1 cellular context compared by ENCODE assay signal in genomic region chr1:91021686-91022517, GRCh38.
TF ChIP-seq lines count a peak whose summit lies in the region.

Gene ZNF644 (minus strand): TSS chr1:91022035. CDS start chr1:90982353, 39,682 bp downstream.

TF ChIP-seq in K562, 482 proteins besides CTCF, POLR2A, EP300 and RAD21 (continued from another document and continues in another):
- TF ChIP-seq FOXJ2 (tag; IDR thresholded peaks at IDR 0.05) (peak; percentile 34; the same call in 1 of the 2 replicates), POLR2AphosphoS2 (IDR thresholded peaks at IDR 0.05; ENCODE audit: low read length) (no peak), POLR3G (IDR thresholded peaks at IDR 0.05; ENCODE audit: extremely low read depth, insufficient read length, insufficient replicate concordance) (no peak), ZNF561 (CRISPR knock-in tag; conservative IDR thresholded peaks at IDR 0.05) (no peak), HNRNPH1 (optimal IDR thresholded peaks at IDR 0.05; ENCODE audit: low read depth, low read length) (no peak), ZNF785 (CRISPR knock-in tag; IDR thresholded peaks at IDR 0.05) (no peak), MBD2 (IDR thresholded peaks at IDR 0.05; ENCODE audit: borderline replicate concordance, low read depth) (no peak), HDGF (IDR thresholded peaks at IDR 0.05) (no peak), KDM4B (IDR thresholded peaks at IDR 0.05; ENCODE audit: borderline replicate concordance in 2 of 2, low read depth in 1 of 2) (peak in 1 of 2 experiments; percentile 55; a peak in 1 of 4 replicates), MIER1 (IDR thresholded peaks at IDR 0.05; ENCODE audit: low read depth) (no peak), ARID2 (IDR thresholded peaks at IDR 0.05) (no peak), JUN (IDR thresholded peaks at IDR 0.05; ENCODE audit: borderline replicate concordance, low read depth, low read length) (peak; percentile 73), JUN (CRISPR knock-in tag; IDR thresholded peaks at IDR 0.05; ENCODE audit: borderline replicate concordance) (no peak), HNRNPK (IDR thresholded peaks at IDR 0.05; ENCODE audit: low read depth, low read length, poor library complexity, severe bottlenecking) (no peak), CEBPZ (IDR thresholded peaks at IDR 0.05; ENCODE audit: borderline replicate concordance, low read depth, low read length) (no peak), ZNF655 (CRISPR knock-in tag; IDR thresholded peaks at IDR 0.05) (no peak), EWSR1 (IDR thresholded peaks at IDR 0.05; ENCODE audit: borderline replicate concordance, low read depth, partially characterized antibody) (no peak), HNRNPL (IDR thresholded peaks at IDR 0.05; ENCODE audit: low read depth, low read length) (no peak), ZNF407 (IDR thresholded peaks at IDR 0.05; ENCODE audit: low read depth) (no peak), ESRRB (CRISPR knock-in tag; IDR thresholded peaks at IDR 0.05; ENCODE audit: borderline replicate concordance) (0 out of 2 replicates have a peak, but pooled peaks have one; percentile 23), SOX6 (IDR thresholded peaks at IDR 0.05) (no peak; the same call in 1 of the 2 replicates), ZNF146 (CRISPR knock-in tag; IDR thresholded peaks at IDR 0.05; ENCODE audit: unreplicated experiment) (no peak), BRCA1 (IDR thresholded peaks at IDR 0.05) (no peak), BRCA1 (CRISPR knock-in tag; IDR thresholded peaks at IDR 0.05) (no peak), HOXB6 (CRISPR knock-in tag; IDR thresholded peaks at IDR 0.05; ENCODE audit: borderline replicate concordance) (no peak), RAD51 (IDR thresholded peaks at IDR 0.05; ENCODE audit: borderline replicate concordance, low read depth) (no peak), SP1 (CRISPR knock-in tag; IDR thresholded peaks at IDR 0.05) (peak; percentile 53; the same call in 1 of the 2 replicates), BRF1 (IDR thresholded peaks at IDR 0.05; ENCODE audit: borderline replicate concordance, extremely low read depth, insufficient read length) (no peak), HDAC8 (tag; IDR thresholded peaks at IDR 0.05) (no peak), ZFP36 (IDR thresholded peaks at IDR 0.05; ENCODE audit: low read depth, low read length, partially characterized antibody) (peak; percentile 6), SMAD3 (CRISPR knock-in tag; conservative IDR thresholded peaks at IDR 0.05) (no peak), BHLHE40 (IDR thresholded peaks at IDR 0.05; ENCODE audit: low read length) (peak; percentile 51), GTF2A2 (tag; IDR thresholded peaks at IDR 0.05) (no peak), MYNN (IDR thresholded peaks at IDR 0.05) (no peak), MYNN (CRISPR knock-in tag; IDR thresholded peaks at IDR 0.05) (no peak), TEAD2 (tag; IDR thresholded peaks at IDR 0.05) (no peak), CBX3 (IDR thresholded peaks at IDR 0.05; ENCODE audit: borderline replicate concordance in 1 of 2, low read length in 2 of 2) (peak in 1 of 2 experiments; percentile 58; a peak in 2 of 3 replicates), ZNF239 (CRISPR knock-in tag; IDR thresholded peaks at IDR 0.05) (no peak), HMBOX1 (IDR thresholded peaks at IDR 0.05) (no peak), NELFE (IDR thresholded peaks at IDR 0.05; ENCODE audit: insufficient read depth, insufficient read length) (no peak), THRA (IDR thresholded peaks at IDR 0.05) (no peak), CHAMP1 (IDR thresholded peaks at IDR 0.05) (no peak), MAZ (CRISPR knock-in tag; conservative IDR thresholded peaks at IDR 0.05 in 1 of 2, IDR thresholded peaks at IDR 0.05 in 1 of 2) (peak; percentile 92 to 96; a peak in 3 of 4 replicates), ZNF395 (CRISPR knock-in tag; IDR thresholded peaks at IDR 0.05) (peak; percentile 95), NFIX (CRISPR knock-in tag; IDR thresholded peaks at IDR 0.05; ENCODE audit: low read depth) (no peak), TRIM28 (IDR thresholded peaks at IDR 0.05) (no peak), CHD2 (IDR thresholded peaks at IDR 0.05; ENCODE audit: low read depth, low read length) (peak; percentile 36), TBP (optimal IDR thresholded peaks at IDR 0.05; ENCODE audit: low read depth, low read length) (peak; percentile 80), ARID1B (IDR thresholded peaks at IDR 0.05) (no peak), ZNF584 (CRISPR knock-in tag; IDR thresholded peaks at IDR 0.05; ENCODE audit: low read depth) (peak; percentile 87), XRCC5 (IDR thresholded peaks at IDR 0.05; ENCODE audit: low read depth, low read length) (peak; percentile 85; the same call in 1 of the 2 replicates)
